ENCODE assay signal across 21 cellular contexts in genomic region chr10:71741671-71742070, GRCh38. TPM values are rescaled to one million over a fixed set of nuclear protein-coding genes. Genes with fewer than 3 reads are reported as not detected.
DNase-seq lines count a peak whose midpoint lies in the region; ATAC-seq lines count a peak whose summit lies in the region.
"Had no signal": no experiment of that assay in that cellular context is flagged by ENCODE, and none has a peak within 500 bp of the region (broad histone marks: within the 10 kb centered on the region; RNA-seq: fewer than 3 reads in every experiment).

No MANE protein-coding gene starts in this region.

- peak overlapping the region; percentile 98 for H3K27ac Mint-ChIP-seq in activated naive CD4-positive, alpha-beta T cell treated with anti-CD3 and anti-CD28 coated beads for 36 hours
- peak overlapping the region; percentile 99 to 100 for H3K27ac Mint-ChIP-seq in T-cell
- peak overlapping the region; percentile 98 for H3K27ac Mint-ChIP-seq in dendritic cell treated with granulocyte-macrophage colony-stimulating factor and Interleukin-4, amounts not matched to agents 40 ng/mL and 50 ng/mL, for 4 days
- peak overlapping the region; percentile 4 for H3K27ac Mint-ChIP-seq in stimulated activated memory B cell treated with anti-CD40 and anti-IgM and Interleukin-4, amounts not matched to agents 10 μg/mL and 1 μg/mL and 100 μg/mL, for 72 hours

- H3K4me3 Mint-ChIP-seq in activated naive CD4-positive, alpha-beta T cell treated with anti-CD3 and anti-CD28 coated beads for 36 hours, result no peak overlapping the region
- peak overlapping the region; percentile 48 to 80 (median 65) for H3K4me3 Mint-ChIP-seq in T-cell
- H3K4me3 Mint-ChIP-seq in dendritic cell treated with granulocyte-macrophage colony-stimulating factor and Interleukin-4, amounts not matched to agents 40 ng/mL and 50 ng/mL, for 4 days, result no peak overlapping the region
- no peak overlapping the region for H3K4me3 Mint-ChIP-seq in stimulated activated memory B cell treated with anti-CD40 and anti-IgM and Interleukin-4, amounts not matched to agents 10 μg/mL and 1 μg/mL and 100 μg/mL, for 72 hours

- H3K9me3 Mint-ChIP-seq in activated naive CD4-positive, alpha-beta T cell treated with anti-CD3 and anti-CD28 coated beads for 36 hours, result no peaks in the 10 kb centered on the region
- no peaks in the 10 kb centered on the region for H3K9me3 Mint-ChIP-seq in T-cell
- peaks cover 11% of the 10 kb centered on the region for H3K9me3 Mint-ChIP-seq in dendritic cell treated with granulocyte-macrophage colony-stimulating factor and Interleukin-4, amounts not matched to agents 40 ng/mL and 50 ng/mL, for 4 days
- H3K9me3 Mint-ChIP-seq in stimulated activated memory B cell treated with anti-CD40 and anti-IgM and Interleukin-4, amounts not matched to agents 10 μg/mL and 1 μg/mL and 100 μg/mL, for 72 hours, result no peaks in the 10 kb centered on the region

- H3K36me3 ChIP-seq in H7 (replicated peaks; ENCODE audit: control insufficient read depth, insufficient read depth, low read length), result no peaks in the 10 kb centered on the region
- H3K36me3 ChIP-seq: esophagus squamous epithelium had no signal

- no peak for ATAC-seq in T-cell (replicated peaks in 1 of 4)
- no peak for ATAC-seq in stimulated activated memory B cell treated with anti-CD40 and anti-IgM and Interleukin-4, amounts not matched to agents 10 μg/mL and 1 μg/mL and 100 μg/mL, for 72 hours

- peaks cover 10% of the 10 kb centered on the region for H3K36me3 Mint-ChIP-seq in activated naive CD4-positive, alpha-beta T cell treated with anti-CD3 and anti-CD28 coated beads for 36 hours (ENCODE audit: low read depth)
- H3K36me3 Mint-ChIP-seq in T-cell, result no peaks in the 10 kb centered on the region
- peaks cover 12% of the 10 kb centered on the region for H3K36me3 Mint-ChIP-seq in dendritic cell treated with granulocyte-macrophage colony-stimulating factor and Interleukin-4, amounts not matched to agents 40 ng/mL and 50 ng/mL, for 4 days (ENCODE audit: low read depth)
- H3K36me3 Mint-ChIP-seq in stimulated activated memory B cell treated with anti-CD40 and anti-IgM and Interleukin-4, amounts not matched to agents 10 μg/mL and 1 μg/mL and 100 μg/mL, for 72 hours, result no peaks in the 10 kb centered on the region

- H3K4me1 Mint-ChIP-seq in activated naive CD4-positive, alpha-beta T cell treated with anti-CD3 and anti-CD28 coated beads for 36 hours (ENCODE audit: low read depth), result peaks cover 99% of the 10 kb centered on the region
- H3K4me1 Mint-ChIP-seq in T-cell, result peaks cover 92 to 100% (median 96%) of the 10 kb centered on the region in 3 donors
- H3K4me1 Mint-ChIP-seq in dendritic cell treated with granulocyte-macrophage colony-stimulating factor and Interleukin-4, amounts not matched to agents 40 ng/mL and 50 ng/mL, for 4 days (ENCODE audit: low read depth), result peaks cover 100% of the 10 kb centered on the region
- H3K4me1 Mint-ChIP-seq in stimulated activated memory B cell treated with anti-CD40 and anti-IgM and Interleukin-4, amounts not matched to agents 10 μg/mL and 1 μg/mL and 100 μg/mL, for 72 hours, result peaks cover 65% of the 10 kb centered on the region

- POLR2A ChIA-PET in T-cell (lab: Charles Lee), result interaction anchor here in 1 of 2 donors (0.6 kb wide), 1 partner anchor 360 kb away, joined by 3 read pairs; no protein-coding TSS in a partner anchor

- no peaks in the 10 kb centered on the region for H3K27me3 ChIP-seq in H7 (ENCODE audit: control insufficient read depth, insufficient read depth, low read length)
- H3K27me3 ChIP-seq: esophagus squamous epithelium, testis had no signal

- H3K4me3 ChIP-seq in H7 (ENCODE audit: insufficient read depth, low read depth, low read length), result no peak overlapping the region
- H3K4me3 ChIP-seq: esophagus squamous epithelium, testis had no signal

- DNase-seq in activated naive CD4-positive, alpha-beta T cell treated with anti-CD3 and anti-CD28 coated beads for 36 hours, result no peak
- no peak for DNase-seq in activated naive CD4-positive, alpha-beta T cell treated with Interleukin-2 at 50 U/mL for 16 hours
- DNase-seq in T-cell (no peak), posterior vena cava (ENCODE audit: low spot score) (no peak), H7 (no peak)
- DNase-seq in stimulated activated CD4-positive, alpha-beta T cell treated with anti-CD3 and anti-CD28 coated beads, Interleukin-4, amount 100 ng/mL, for 4 hours, result no peak
- DNase-seq: activated CD4-positive, alpha-beta T cell treated with anti-CD3 and anti-CD28 coated beads for 4 hours; anterior cingulate cortex; caudate nucleus; effector CD4-positive, alpha-beta T cell; esophagus squamous epithelium; Karpas-422; midbrain; NCI-H1048; NCI-H2081; SK-N-SH; stimulated activated CD8-positive, alpha-beta memory T cell treated with anti-CD3 and anti-CD28 coated beads, Interleukin-4, amount 100 ng/mL, for 48 hours; testis had no signal

- intact Hi-C loops in activated naive CD4-positive, alpha-beta T cell treated with anti-CD3 and anti-CD28 coated beads for 36 hours (cut with micrococcal nuclease), result loop anchor here (2.0 kb wide), 1 partner anchor 27 kb away; no protein-coding TSS in a partner anchor
- intact Hi-C loops in dendritic cell treated with granulocyte-macrophage colony-stimulating factor and Interleukin-4, amounts not matched to agents 40 ng/mL and 50 ng/mL, for 4 days (cut with micrococcal nuclease), result no loop called here
- intact Hi-C loops in posterior vena cava (cut with DNase I), result no loop called here

- no peaks in the 10 kb centered on the region for H3K27me3 Mint-ChIP-seq in activated naive CD4-positive, alpha-beta T cell treated with anti-CD3 and anti-CD28 coated beads for 36 hours (ENCODE audit: low read depth)
- H3K27me3 Mint-ChIP-seq in T-cell, result no peaks in the 10 kb centered on the region
- H3K27me3 Mint-ChIP-seq in dendritic cell treated with granulocyte-macrophage colony-stimulating factor and Interleukin-4, amounts not matched to agents 40 ng/mL and 50 ng/mL, for 4 days, result no peaks in the 10 kb centered on the region
- no peaks in the 10 kb centered on the region for H3K27me3 Mint-ChIP-seq in stimulated activated memory B cell treated with anti-CD40 and anti-IgM and Interleukin-4, amounts not matched to agents 10 μg/mL and 1 μg/mL and 100 μg/mL, for 72 hours

- CTCF ChIA-PET in activated naive CD4-positive, alpha-beta T cell treated with anti-CD3 and anti-CD28 coated beads for 36 hours (lab: Charles Lee), result interaction anchor here (1.1 to 1.7 kb wide), 4 partner anchors 11 to 32 kb away, joined by 3 to 8 read pairs (median 4); partner anchors contain the start of gene VSIR
- CTCF ChIA-PET in T-cell (lab: Charles Lee), result interaction anchor here (0.6 to 2.4 kb wide), 6 partner anchors 11 to 364 kb away, joined by 3 to 8 read pairs (median 4); partner anchors contain the start of gene PSAP (in 1 of the 2)

RNA-seq across cellular contexts. Expression of gene C10orf105, which starts 22.1 kb away (rescaled TPM):
- under 1 TPM; 0.32 to 0.36 TPM for total RNA-seq in activated naive CD4-positive, alpha-beta T cell treated with anti-CD3 and anti-CD28 coated beads for 36 hours
- total RNA-seq in T-cell (under 1 TPM; 0.15 to 0.45 (median 0.16) TPM), posterior vena cava (under 1 TPM; 0.23 to 0.24 TPM)
- 0.17 and 0.18 TPM in 2 replicates for total RNA-seq in H7 (2014; rRNA removed; shearing (Covaris generic))
- total RNA-seq: NCI-H460 had no signal

RNA-seq across cellular contexts. Expression of gene VSIR, which starts 31.6 kb away (rescaled TPM):
- 10 to 100 TPM; 52.0 to 55.5 TPM for total RNA-seq in activated naive CD4-positive, alpha-beta T cell treated with anti-CD3 and anti-CD28 coated beads for 36 hours
- total RNA-seq in T-cell (100 to 1,000 TPM in 2 of 5 donors, 10 to 100 TPM in 3; 81.4 to 134 (median 98.3) TPM), posterior vena cava (100 to 1,000 TPM; 126 to 135 TPM)
- 0.04 and 0.31 TPM in 2 replicates for total RNA-seq in H7 (2014; rRNA removed; shearing (Covaris generic))

Comparison
In these comparisons a context has a peak if more than half of its experiments do, and no peak if none do; other contexts are left out.
1. H3K27ac Mint-ChIP-seq: peak in every context shown above with its lines; median percentile 100 in T-cell; 98 in activated naive CD4-positive, alpha-beta T cell treated with anti-CD3 and anti-CD28 coated beads for 36 hours; 98 in dendritic cell treated with granulocyte-macrophage colony-stimulating factor and Interleukin-4, amounts not matched to agents 40 ng/mL and 50 ng/mL, for 4 days; 4 in stimulated activated memory B cell treated with anti-CD40 and anti-IgM and Interleukin-4, amounts not matched to agents 10 μg/mL and 1 μg/mL and 100 μg/mL, for 72 hours.
2. H3K4me3 Mint-ChIP-seq: peak in T-cell (3 of 3); none in activated naive CD4-positive, alpha-beta T cell treated with anti-CD3 and anti-CD28 coated beads for 36 hours (single experiment), dendritic cell treated with granulocyte-macrophage colony-stimulating factor and Interleukin-4, amounts not matched to agents 40 ng/mL and 50 ng/mL, for 4 days (single experiment) and stimulated activated memory B cell treated with anti-CD40 and anti-IgM and Interleukin-4, amounts not matched to agents 10 μg/mL and 1 μg/mL and 100 μg/mL, for 72 hours (single experiment).
3. RNA of gene VSIR, which starts 31.6 kb away (total RNA-seq): 126 to 135 TPM in posterior vena cava, 81.4 to 134 TPM in T-cell and 52.0 to 55.5 TPM in activated naive CD4-positive, alpha-beta T cell treated with anti-CD3 and anti-CD28 coated beads for 36 hours; 0.04 to 0.31 TPM in H7; every median in the first group is over 10 times any median in the second.